In the genomic region with DNA sequence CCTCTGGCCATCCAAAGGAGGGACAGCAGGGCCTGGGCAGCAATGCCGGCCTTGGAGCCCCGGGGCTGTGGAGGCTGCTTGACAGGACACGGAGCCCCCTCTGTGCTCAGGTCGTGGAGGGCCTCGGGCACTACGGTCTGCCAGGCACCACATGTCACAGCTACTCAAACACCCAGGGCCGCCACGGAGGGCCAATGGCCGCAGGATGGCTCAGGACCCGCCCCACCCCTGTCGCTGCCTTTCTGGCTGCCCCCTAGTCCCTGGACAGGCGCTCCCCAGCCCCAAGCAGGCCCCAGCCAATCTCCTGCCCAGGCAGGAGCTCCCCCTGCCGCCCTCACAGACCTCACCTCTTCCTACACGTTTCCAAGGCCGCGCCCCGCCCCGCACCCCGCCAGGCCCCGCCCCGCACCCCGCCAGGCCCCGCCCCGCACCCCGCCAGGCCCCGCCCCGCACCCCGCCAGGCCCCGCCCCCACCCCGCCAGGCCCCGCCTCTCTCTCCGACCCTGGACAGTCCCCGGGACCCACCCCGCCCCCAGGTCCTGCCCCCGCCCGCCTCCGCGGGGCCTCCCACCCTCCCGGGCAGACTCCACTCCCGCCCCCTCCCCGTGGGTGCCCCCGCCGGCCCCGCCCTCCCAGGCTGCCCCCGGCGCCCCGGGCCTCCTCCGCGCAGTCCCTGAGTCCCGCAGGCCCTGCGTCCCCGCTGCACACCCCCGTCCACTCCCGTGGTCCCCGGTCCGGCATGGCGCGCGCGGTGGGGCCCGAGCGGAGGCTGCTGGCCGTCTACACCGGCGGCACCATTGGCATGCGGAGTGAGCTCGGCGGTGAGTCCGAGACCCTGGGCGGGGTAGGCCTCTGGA, we compare ENCODE assay signal across 9 cellular contexts. TPM values are rescaled to one million over a fixed set of nuclear protein-coding genes. Genes with fewer than 3 reads are reported as not detected.
DNase-seq lines count a peak whose midpoint lies in the region; ATAC-seq, FAIRE-seq and TF ChIP-seq lines count a peak whose summit lies in the region.
"Had no signal": no experiment of that assay in that cellular context is flagged by ENCODE, and none has a peak within 500 bp of the region (broad histone marks: within the 10 kb centered on the region; RNA-seq: fewer than 3 reads in every experiment).

Gene ASPG, plus strand, starts transcription at position 669 of the 857 bp plus-strand sequence. Its CDS starts 71 bp downstream, at position 740.

- H3K4me1 ChIP-seq in Panc1 (ENCODE audit: control insufficient read depth, insufficient read depth, low read length) (no peaks in the 10 kb centered on the region), neuronal stem cell (ENCODE audit: control insufficient read depth in 2 of 2, insufficient read depth in 1 of 2, low read depth in 1 of 2, low read length in 2 of 2) (no peaks in the 10 kb centered on the region)

- POLR2A ChIA-PET in Panc1 (lab: Charles Lee): no interaction called here

- H3K4me3 ChIP-seq in Panc1 (ENCODE audit: low read depth in 2 of 2, low read length in 2 of 2) (no peak within 1 kb of the TSS), neuronal stem cell (ENCODE audit: low read length in 2 of 2) (peak within 1 kb of the TSS in 1 of 2 donors; percentile 24)

- H4K91ac ChIP-seq in neuronal stem cell (ENCODE audit: low read depth, low read length, poor library complexity): no peak within 1 kb of the TSS

- WGBS in neuronal stem cell (ENCODE audit: extremely low coverage in 2 of 2, insufficient read length in 2 of 2, insufficient replicate concordance in 1 of 2), 2 donors: no CpG with 5 or more reads among the region's 70 CpGs

- no TSS peak for BruUV-seq in Panc1 (replicated peaks; lab: Mats Ljungman, UMichigan)

- H2BK5ac ChIP-seq in neuronal stem cell (ENCODE audit: low read length): peak within 1 kb of the TSS; percentile 96

- H2BK120ac ChIP-seq in neuronal stem cell (ENCODE audit: low read depth, low read length): peak within 1 kb of the TSS; percentile 81

- no peaks in the 10 kb centered on the region for H3K36me3 ChIP-seq in Panc1 (ENCODE audit: control insufficient read depth, insufficient read depth, low read length)
- no peaks in the 10 kb centered on the region for H3K36me3 ChIP-seq in neuronal stem cell (replicated peaks in 1 of 2; ENCODE audit: control insufficient read depth in 2 of 2, insufficient read depth in 2 of 2, low read length in 2 of 2)

- in situ Hi-C loops in Panc1 (cut with HindIII; ENCODE audit: low pct_unique_long_range_greater_than_20kb, low sequenced_read_pairs): no loop called here

- no peak for TF ChIP-seq CTCF in D721Med (IDR thresholded peaks at IDR 0.05; ENCODE audit: insufficient read depth, missing control alignments)
- TF ChIP-seq CTCF in Panc1 (IDR thresholded peaks at IDR 0.05): no peak

- peak within 1 kb of the TSS; percentile 43 for H3K23ac ChIP-seq in neuronal stem cell (ENCODE audit: low read depth, low read length, poor library complexity)

- peak within 1 kb of the TSS; percentile 65 for H4K8ac ChIP-seq in neuronal stem cell (ENCODE audit: low read depth, low read length)

- H3K27me3 ChIP-seq in Panc1 (ENCODE audit: control insufficient read depth, insufficient read depth, low read length) (no peaks in the 10 kb centered on the region), neuronal stem cell (ENCODE audit: control insufficient read depth in 3 of 3, insufficient read depth in 3 of 3, low read depth in 1 of 3, low read length in 3 of 3) (peaks cover 0 to 75% (median 0%) of the 10 kb centered on the region in 3 experiments)

- H3K4ac ChIP-seq in neuronal stem cell (ENCODE audit: low read length): peak within 1 kb of the TSS; percentile 23

- peak within 1 kb of the TSS; percentile 21 for H3K9ac ChIP-seq in neuronal stem cell (ENCODE audit: low read depth, low read length, poor library complexity)

- H3K14ac ChIP-seq in neuronal stem cell (ENCODE audit: low read length): peak within 1 kb of the TSS; percentile 89

- H2AK5ac ChIP-seq in neuronal stem cell (ENCODE audit: low read depth, low read length): peak within 1 kb of the TSS; percentile 88

- peak; percentile 19 for DNase-seq in D721Med (ENCODE audit: insufficient read length, low spot score)
- DNase-seq in Panc1 (ENCODE audit: low read depth, low spot score): no peak
- DNase-seq in Right ventricle myocardium superior: peak; percentile 66
- DNase-seq in neuronal stem cell (ENCODE audit: low spot score): no peak
- no peak for DNase-seq in OCI-M1 (lab: John Stamatoyannopoulos, UW)
- DNase-seq in NCI-H748 treated with DMSO at 0.1 percent for 48 hours (lab: John Stamatoyannopoulos, UW): no peak

- H3K27ac ChIP-seq in Panc1 (ENCODE audit: low read length) (no peak within 1 kb of the TSS), neuronal stem cell (replicated peaks; ENCODE audit: low read length) (no peak within 1 kb of the TSS)

- H2BK15ac ChIP-seq in neuronal stem cell (ENCODE audit: low read length): peak within 1 kb of the TSS; percentile 75

- H3K18ac ChIP-seq in neuronal stem cell (ENCODE audit: low read length): peak within 1 kb of the TSS; percentile 87

- peak within 1 kb of the TSS; percentile 73 for H2BK12ac ChIP-seq in neuronal stem cell (ENCODE audit: low read length)

- H3K9me3 ChIP-seq in Panc1 (ENCODE audit: control insufficient read depth, insufficient read depth, low read depth, low read length) (no peaks in the 10 kb centered on the region), neuronal stem cell (replicated peaks in 1 of 2; ENCODE audit: control insufficient read depth in 2 of 2, insufficient read depth in 1 of 2, low read depth in 1 of 2, low read length in 2 of 2) (no peaks in the 10 kb centered on the region)

- intact Hi-C loops in Panc1 (cut with micrococcal nuclease; ENCODE audit: unreplicated experiment) (no loop called here), Right ventricle myocardium superior (cut with DNase I) (no loop called here)

- peak; percentile 29; the same call in 1 of the 2 replicates for ATAC-seq in Panc1
- ATAC-seq in Right ventricle myocardium superior (ENCODE audit: poor library complexity): peak; percentile 55
- no peak for ATAC-seq in GM19467 (IDR thresholded peaks at IDR 0.05; ENCODE audit: unreplicated experiment)
- ATAC-seq in HG03442 (IDR thresholded peaks at IDR 0.05; ENCODE audit: unreplicated experiment): no peak

- no peak within 1 kb of the TSS for H2AFZ ChIP-seq in neuronal stem cell (ENCODE audit: low read length)

- no peak within 1 kb of the TSS for H3K4me2 ChIP-seq in neuronal stem cell (ENCODE audit: insufficient read depth, low read length, poor library complexity, severe bottlenecking)

- FAIRE-seq in D721Med (lab: Jason Lieb, UNC): no peak

- no peaks in the 10 kb centered on the region for H3K79me1 ChIP-seq in neuronal stem cell (ENCODE audit: low read depth, low read length)

- CTCF ChIA-PET in Panc1 (lab: Charles Lee): interaction anchor here (0.7 kb wide), 1 partner anchor 288 kb away, joined by 6 read pairs; no protein-coding TSS in a partner anchor

RNA-seq across cellular contexts. Expression of gene ASPG, which starts in this region (rescaled TPM):
- total RNA-seq in Panc1 (2021; ENCODE audit: unreplicated experiment) (not detected), Right ventricle myocardium superior (44.1 TPM)
- polyA plus RNA-seq in Panc1 (2012; ENCODE audit: insufficient read length): not detected
- 0.10 TPM for polyA plus RNA-seq in neuronal stem cell (2013, experiment 1 of 2)
- 0.12 TPM for polyA plus RNA-seq in neuronal stem cell (2013, experiment 2 of 2)
- total RNA-seq: glomerular endothelial cell had no signal

Comparison
In these comparisons a context has a peak if more than half of its experiments do, and no peak if none do; other contexts are left out.
1. RNA of gene ASPG (total RNA-seq): 44.1 TPM in Right ventricle myocardium superior (single experiment); not detected in Panc1 (single experiment); every median in the first group is over 10 times any median in the second.
2. Peak in ATAC-seq in Panc1; RNA of the gene not detected or under 1 TPM.
3. DNase-seq: peak in D721Med (single experiment) and Right ventricle myocardium superior (single experiment); none in Panc1 (single experiment), neuronal stem cell (single experiment), OCI-M1 (single experiment) and NCI-H748 treated with DMSO at 0.1 percent for 48 hours (single experiment).